ENCODE assay signal across 17 cellular contexts in genomic region chr19:18776736-18777135, GRCh38. TPM values are rescaled to one million over a fixed set of nuclear protein-coding genes. Genes with fewer than 3 reads are reported as not detected.
DNase-seq lines count a peak whose midpoint lies in the region; ATAC-seq and TF ChIP-seq lines count a peak whose summit lies in the region.
"Had no signal": no experiment of that assay in that cellular context is flagged by ENCODE, and none has a peak within 500 bp of the region (broad histone marks: within the 10 kb centered on the region; RNA-seq: fewer than 3 reads in every experiment).

No MANE protein-coding gene starts in this region.

- H3K9me3 Mint-ChIP-seq in MCF 10A (ENCODE audit: unreplicated experiment), result no peaks in the 10 kb centered on the region
- H3K9me3 Mint-ChIP-seq: naive B cell had no signal

- DNase-seq in MCF 10A (ENCODE audit: unreplicated experiment) (peak; percentile 39), mammary epithelial cell (no peak), Panc1 (ENCODE audit: low read depth, low spot score) (no peak), fibroblast of the aortic adventitia (ENCODE audit: low read depth) (peak; percentile 40), GF-D8 (lab: John Stamatoyannopoulos, UW) (no peak), CD1c-positive myeloid dendritic cell (ENCODE audit: extremely low spot score) (no peak), vagina (ENCODE audit: extremely low spot score in 2 of 2) (no peak)
- DNase-seq: activated effector memory CD4-positive, alpha-beta T cell treated with anti-CD3 and anti-CD28 coated beads, Interleukin-2, amount 50 U/mL, for 16 hours; COR-L47; naive B cell; NCI-H1105 treated with DMSO at 0.1 percent for 48 hours had no signal

- TF ChIP-seq POLR2A in vagina (IDR thresholded peaks at IDR 0.05), result no peak

- H3K4me3 ChIP-seq in mammary epithelial cell (replicated peaks in 1 of 3; ENCODE audit: insufficient read depth in 1 of 3, low read depth in 2 of 3, low read length in 3 of 3), result no peak overlapping the region
- H3K4me3 ChIP-seq in Panc1 (ENCODE audit: low read depth in 2 of 2, low read length in 2 of 2), result no peak overlapping the region
- no peak overlapping the region for H3K4me3 ChIP-seq in fibroblast of the aortic adventitia (ENCODE audit: low read depth, low read length)
- H3K4me3 ChIP-seq in vagina, result no peak overlapping the region
- H3K4me3 ChIP-seq: prostate gland, SK-N-MC had no signal

- CTCF ChIA-PET in MCF 10A (lab: Yijun Ruan, JAX) (interaction anchor here (1.1 to 1.4 kb wide), 2 partner anchors 70 to 71 kb away, joined by 3 to 4 read pairs; no protein-coding TSS in a partner anchor), mammary epithelial cell (lab: Charles Lee; ENCODE audit: low non-redundant PET) (no interaction called here), Panc1 (lab: Charles Lee) (interaction anchor here (0.6 kb wide), 1 partner anchor 29 kb away, joined by 7 read pairs; no protein-coding TSS in a partner anchor)

- peaks cover 12% of the 10 kb centered on the region for H3K4me1 Mint-ChIP-seq in MCF 10A (ENCODE audit: insufficient read depth, unreplicated experiment)

- POLR2A ChIA-PET in MCF 10A (lab: Yijun Ruan, JAX), result no interaction called here
- POLR2A ChIA-PET in Panc1 (lab: Charles Lee), result no interaction called here

- H3K27me3 ChIP-seq in mammary epithelial cell (ENCODE audit: insufficient read depth, low read length) (no peaks in the 10 kb centered on the region), Panc1 (ENCODE audit: control insufficient read depth, insufficient read depth, low read length) (no peaks in the 10 kb centered on the region), vagina (no peaks in the 10 kb centered on the region)

- H3K9me3 ChIP-seq in mammary epithelial cell (replicated peaks; ENCODE audit: insufficient read depth, low read length), result no peaks in the 10 kb centered on the region
- H3K9me3 ChIP-seq in Panc1 (ENCODE audit: control insufficient read depth, insufficient read depth, low read depth, low read length), result no peaks in the 10 kb centered on the region
- no peaks in the 10 kb centered on the region for H3K9me3 ChIP-seq in vagina
- H3K9me3 ChIP-seq: prostate gland had no signal

- no peaks in the 10 kb centered on the region for H3K27me3 Mint-ChIP-seq in MCF 10A (ENCODE audit: insufficient read depth, unreplicated experiment)
- H3K27me3 Mint-ChIP-seq: naive B cell had no signal

- no peaks in the 10 kb centered on the region for H4K20me1 ChIP-seq in mammary epithelial cell (ENCODE audit: insufficient read depth, low read length)

- in situ Hi-C loops in mammary epithelial cell (cut with MboI; ENCODE audit: low sequenced_read_pairs in 2 of 2) (no loop called here), Panc1 (cut with HindIII; ENCODE audit: low pct_unique_long_range_greater_than_20kb, low sequenced_read_pairs) (no loop called here)

- no peak overlapping the region for H3K9ac ChIP-seq in mammary epithelial cell (ENCODE audit: insufficient read depth, low read length)

- peaks cover 23% of the 10 kb centered on the region for H3K4me1 ChIP-seq in mammary epithelial cell (ENCODE audit: insufficient read depth, low read length)
- no peaks in the 10 kb centered on the region for H3K4me1 ChIP-seq in Panc1 (ENCODE audit: control insufficient read depth, insufficient read depth, low read length)
- H3K4me1 ChIP-seq in vagina, result no peaks in the 10 kb centered on the region
- H3K4me1 ChIP-seq: prostate gland had no signal

- intact Hi-C loops in MCF 10A (cut with micrococcal nuclease), result no loop called here
- intact Hi-C loops in mammary epithelial cell (cut with micrococcal nuclease), result no loop called here
- intact Hi-C loops in Panc1 (cut with micrococcal nuclease; ENCODE audit: unreplicated experiment), result no loop called here
- intact Hi-C loops in vagina (cut with DNase I), result no loop called here

- 80% methylated on average over 4 of the region's 12 CpGs for WGBS in mammary epithelial cell (ENCODE audit: low coverage, missing lambda C conversion rate)

- BruUV-seq in MCF 10A (replicated peaks; lab: Mats Ljungman, UMichigan), result no TSS peak
- no TSS peak for BruUV-seq in mammary epithelial cell (replicated peaks; lab: Mats Ljungman, UMichigan)
- no TSS peak for BruUV-seq in Panc1 (replicated peaks; lab: Mats Ljungman, UMichigan)

- H3K36me3 Mint-ChIP-seq in MCF 10A (ENCODE audit: insufficient read depth, unreplicated experiment), result peaks cover 5% of the 10 kb centered on the region
- H3K36me3 Mint-ChIP-seq: naive B cell had no signal

- H2AFZ ChIP-seq in mammary epithelial cell (ENCODE audit: low read depth, low read length), result no peak overlapping the region

- H3K4me3 Mint-ChIP-seq in MCF 10A (ENCODE audit: unreplicated experiment), result no peak overlapping the region
- H3K4me3 Mint-ChIP-seq: naive B cell had no signal

- TF ChIP-seq CTCF in MCF 10A (IDR thresholded peaks at IDR 0.05; ENCODE audit: unreplicated experiment), result no peak
- no peak for TF ChIP-seq CTCF in mammary epithelial cell (conservative IDR thresholded peaks at IDR 0.05 in 1 of 2, IDR thresholded peaks at IDR 0.05 in 1 of 2; ENCODE audit: extremely low read depth in 1 of 2, insufficient read depth in 1 of 2, low read depth in 1 of 2, low read length in 2 of 2)
- TF ChIP-seq CTCF in Panc1 (IDR thresholded peaks at IDR 0.05), result no peak
- TF ChIP-seq CTCF in fibroblast of the aortic adventitia (IDR thresholded peaks at IDR 0.05; ENCODE audit: insufficient read depth, low read length), result no peak
- no peak for TF ChIP-seq CTCF in vagina (IDR thresholded peaks at IDR 0.05)

- H3K4me2 ChIP-seq in mammary epithelial cell (ENCODE audit: insufficient read depth, low read depth, low read length), result no peak overlapping the region

- no peak overlapping the region for H3K27ac Mint-ChIP-seq in MCF 10A (ENCODE audit: low read depth, unreplicated experiment)

- ATAC-seq in Panc1, result peak; percentile 36; the same call in 1 of the 2 replicates
- ATAC-seq in GM19455 (IDR thresholded peaks at IDR 0.05; ENCODE audit: unreplicated experiment), result no peak

- H3K27ac ChIP-seq in mammary epithelial cell (ENCODE audit: insufficient read depth, low read depth, low read length) (no peak overlapping the region), Panc1 (ENCODE audit: low read length) (no peak overlapping the region), vagina (no peak overlapping the region)
- H3K27ac ChIP-seq: prostate gland, SK-N-MC had no signal

- H3K36me3 ChIP-seq in mammary epithelial cell (ENCODE audit: insufficient read depth, low read length), result no peaks in the 10 kb centered on the region
- no peaks in the 10 kb centered on the region for H3K36me3 ChIP-seq in Panc1 (ENCODE audit: control insufficient read depth, insufficient read depth, low read length)
- H3K36me3 ChIP-seq in vagina, result no peaks in the 10 kb centered on the region
- H3K36me3 ChIP-seq: prostate gland had no signal

- dilution Hi-C loops in mammary epithelial cell (cut with HindIII; ENCODE audit: low sequenced_read_pairs), result loop anchor here (5.0 kb wide), 1 partner anchor 181 kb away; no protein-coding TSS in a partner anchor

- H3K79me2 ChIP-seq in mammary epithelial cell (ENCODE audit: insufficient read depth, low read length), result no peaks in the 10 kb centered on the region

RNA-seq across cellular contexts. Expression of gene COMP, which starts 14.4 kb away (rescaled TPM):
- not detected in 2 replicates for total RNA-seq in MCF 10A (2022)
- 1 to 10 TPM in 1 of 2 donors, not detected in 1; 1.2 TPM for total RNA-seq in mammary epithelial cell
- polyA plus RNA-seq in mammary epithelial cell, result not detected
- polyA minus RNA-seq in mammary epithelial cell, result not detected
- total RNA-seq in Panc1 (2021; ENCODE audit: unreplicated experiment), result 0.69 TPM
- polyA plus RNA-seq in Panc1 (2012; ENCODE audit: insufficient read length), result 0.80 TPM
- total RNA-seq in fibroblast of the aortic adventitia (ENCODE audit: low replicate concordance), result 0.49 and 0.63 TPM in 2 replicates
- 0.98 TPM for total RNA-seq in vagina
- total RNA-seq: A673; activated CD8-positive, alpha-beta memory T cell treated with anti-CD3 and anti-CD28 coated beads for 36 hours; left ventricle myocardium superior had no signal

RNA-seq across cellular contexts. Expression of gene UPF1, which starts 55.0 kb away (rescaled TPM):
- 79.8 and 85.0 TPM in 2 replicates for total RNA-seq in MCF 10A (2022)
- 10 to 100 TPM; 74.5 to 82.0 TPM for total RNA-seq in mammary epithelial cell
- 49.9 TPM for polyA plus RNA-seq in mammary epithelial cell
- 163 TPM for polyA minus RNA-seq in mammary epithelial cell
- total RNA-seq in Panc1 (2021; ENCODE audit: unreplicated experiment), result 62.2 TPM
- polyA plus RNA-seq in Panc1 (2012; ENCODE audit: insufficient read length), result 53.7 TPM
- total RNA-seq in fibroblast of the aortic adventitia (ENCODE audit: low replicate concordance), result 17.7 and 37.3 TPM in 2 replicates
- total RNA-seq in vagina, result 77.8 TPM

Comparison
In these comparisons a context has a peak if more than half of its experiments do, and no peak if none do; other contexts are left out.
1. DNase-seq: peak in MCF 10A (single experiment) and fibroblast of the aortic adventitia (single experiment); none in mammary epithelial cell (single experiment), Panc1 (single experiment), GF-D8 (single experiment), CD1c-positive myeloid dendritic cell (single experiment) and vagina (0 of 2).